Comparison of ENCODE assay signal across 10 cellular contexts in genomic region chr17:2266865-2267228, GRCh38. TPM values are rescaled to one million over a fixed set of nuclear protein-coding genes. Genes with fewer than 3 reads are reported as not detected.
DNase-seq lines count a peak whose midpoint lies in the region; ATAC-seq, FAIRE-seq and TF ChIP-seq lines count a peak whose summit lies in the region.
"Had no signal": no experiment of that assay in that cellular context is flagged by ENCODE, and none has a peak within 500 bp of the region (broad histone marks: within the 10 kb centered on the region; RNA-seq: fewer than 3 reads in every experiment).

No MANE protein-coding gene starts in this region.

- no peak for TF ChIP-seq CTCF in natural killer cell (IDR thresholded peaks at IDR 0.05)

- no peak for DNase-seq in T-helper 2 cell treated with Interferon-gamma antibody and Interleukin-4, amounts not matched to agents 5 μg/mL and 100 μg/mL, for 36 hours (ENCODE audit: low spot score)
- DNase-seq in natural killer cell (no peak), cortex of kidney (lab: John Stamatoyannopoulos, UW) (no peak), NCI-H2196 treated with DMSO at 0.1 percent for 48 hours (lab: John Stamatoyannopoulos, UW; ENCODE audit: unreplicated experiment) (no peak), GM12891 (ENCODE audit: insufficient read length, low spot score) (no peak)
- DNase-seq: DMS79, NCI-H446 treated with DMSO at 0.1 percent for 48 hours had no signal

- FAIRE-seq in GM12891 (lab: Jason Lieb, UNC), result no peak

- H3K4me1 Mint-ChIP-seq in T-helper 2 cell treated with Interferon-gamma antibody and Interleukin-4, amounts not matched to agents 5 μg/mL and 100 μg/mL, for 36 hours (ENCODE audit: low read depth), result peaks cover 71% of the 10 kb centered on the region
- H3K4me1 Mint-ChIP-seq in natural killer cell, result peaks cover 61 to 68% of the 10 kb centered on the region in 2 donors

- peak overlapping the region; percentile 85 for H3K4me3 Mint-ChIP-seq in T-helper 2 cell treated with Interferon-gamma antibody and Interleukin-4, amounts not matched to agents 5 μg/mL and 100 μg/mL, for 36 hours
- H3K4me3 Mint-ChIP-seq in natural killer cell, result peak overlapping the region; percentile 85

- peak overlapping the region; percentile 98 for H3K27ac Mint-ChIP-seq in T-helper 2 cell treated with Interferon-gamma antibody and Interleukin-4, amounts not matched to agents 5 μg/mL and 100 μg/mL, for 36 hours
- peak overlapping the region; percentile 96 to 99 for H3K27ac Mint-ChIP-seq in natural killer cell

- peaks cover 38% of the 10 kb centered on the region for H3K36me3 Mint-ChIP-seq in T-helper 2 cell treated with Interferon-gamma antibody and Interleukin-4, amounts not matched to agents 5 μg/mL and 100 μg/mL, for 36 hours (ENCODE audit: low read depth)
- H3K36me3 Mint-ChIP-seq in natural killer cell, result no peaks in the 10 kb centered on the region

- no peak; the same call in 1 of the 2 replicates for TF ChIP-seq POLR2A in GM12891 (IDR thresholded peaks at IDR 0.05; ENCODE audit: low read depth, low read length)

- intact Hi-C loops in natural killer cell (cut with micrococcal nuclease), result loop anchor here (1.0 to 5.0 kb wide), 7 partner anchors 9 to 548 kb away; partner anchors contain the start of genes SMG6 and SRR

- ATAC-seq in GM18511 (IDR thresholded peaks at IDR 0.05; ENCODE audit: unreplicated experiment) (peak; percentile 14), GM21786 (IDR thresholded peaks at IDR 0.05; ENCODE audit: unreplicated experiment) (peak; percentile 22), natural killer cell (peak; percentile 14 to 49 (median 28)), HG03025 (IDR thresholded peaks at IDR 0.05; ENCODE audit: low FRiP score, unreplicated experiment) (no peak)

- H3K9me3 Mint-ChIP-seq in T-helper 2 cell treated with Interferon-gamma antibody and Interleukin-4, amounts not matched to agents 5 μg/mL and 100 μg/mL, for 36 hours, result no peaks in the 10 kb centered on the region
- no peaks in the 10 kb centered on the region for H3K9me3 Mint-ChIP-seq in natural killer cell

- no peaks in the 10 kb centered on the region for H3K27me3 Mint-ChIP-seq in T-helper 2 cell treated with Interferon-gamma antibody and Interleukin-4, amounts not matched to agents 5 μg/mL and 100 μg/mL, for 36 hours (ENCODE audit: low read depth)
- no peaks in the 10 kb centered on the region for H3K27me3 Mint-ChIP-seq in natural killer cell (ENCODE audit: low read depth in 2 of 2)

TF ChIP-seq in GM12891, 5 proteins besides CTCF, POLR2A, EP300 and RAD21:
- TF ChIP-seq POU2F2 (IDR thresholded peaks at IDR 0.05; ENCODE audit: low read depth, low read length) (no peak), SPI1 (IDR thresholded peaks at IDR 0.05; ENCODE audit: low read depth, low read length) (no peak), TAF1 (IDR thresholded peaks at IDR 0.05; ENCODE audit: low read depth, low read length) (no peak), POLR2AphosphoS5 (IDR thresholded peaks at IDR 0.05; ENCODE audit: low read depth, low read length) (no peak), PAX5 (IDR thresholded peaks at IDR 0.05; ENCODE audit: insufficient read depth, low read length, severe bottlenecking) (no peak)

RNA-seq across cellular contexts. Expression of gene SMG6, which starts 36.7 kb away (rescaled TPM):
- total RNA-seq in natural killer cell, result 10 to 100 TPM; 41.6 to 49.4 (median 48.2) TPM
- 26.3 TPM for polyA plus RNA-seq in GM12891 (2012; ENCODE audit: low read depth, missing spikeins)

RNA-seq across cellular contexts. Expression of gene SRR, which starts 36.9 kb away (rescaled TPM):
- total RNA-seq in natural killer cell, result 10 to 100 TPM in 1 of 3 donors, 1 to 10 TPM in 2; 6.4 to 11.1 (median 7.9) TPM
- 18.4 TPM for polyA plus RNA-seq in GM12891 (2012; ENCODE audit: low read depth, missing spikeins)
